ENCODE assay signal across 24 cellular contexts in genomic region chr10:133397938-133398337, GRCh38. TPM values are rescaled to one million over a fixed set of nuclear protein-coding genes. Genes with fewer than 3 reads are reported as not detected.
DNase-seq lines count a peak whose midpoint lies in the region; ATAC-seq and TF ChIP-seq lines count a peak whose summit lies in the region.
"Had no signal": no experiment of that assay in that cellular context is flagged by ENCODE, and none has a peak within 500 bp of the region (broad histone marks: within the 10 kb centered on the region; RNA-seq: fewer than 3 reads in every experiment).

No MANE protein-coding gene starts in this region.

- no peaks in the 10 kb centered on the region for H3K9me3 Mint-ChIP-seq in CD4-positive, alpha-beta T cell
- no peaks in the 10 kb centered on the region for H3K9me3 Mint-ChIP-seq in endothelial cell (ENCODE audit: unreplicated experiment)
- H3K9me3 Mint-ChIP-seq: activated CD4-positive, alpha-beta memory T cell treated with anti-CD3 and anti-CD28 coated beads for 36 hours; activated T-helper 1 cell treated with anti-CD3 and anti-CD28 coated beads, Interleukin-12 subunit alpha, Interleukin-12 subunit beta, Interleukin-2, Interleukin-4 antibody, amounts not matched to agents 30 ng/mL and 10 ng/mL and 1 ng/mL, durations not matched to agents 14 hours and 24 hours and 36 hours; CD8-positive, alpha-beta memory T cell; naive B cell; T-cell had no signal

- TF ChIP-seq RAD21 in IMR-90 (IDR thresholded peaks at IDR 0.05; ENCODE audit: low read length) = no peak

- peaks cover 9% of the 10 kb centered on the region; the same call in 1 of the 2 replicates for H3K9me1 ChIP-seq in IMR-90 (ENCODE audit: insufficient read depth, low read length)

- H3K4me3 ChIP-seq in IMR-90 (ENCODE audit: insufficient read depth, low read depth, low read length) = no peak overlapping the region
- H3K4me3 ChIP-seq: breast epithelium, sigmoid colon, tibial artery had no signal

- H3K4me1 ChIP-seq in IMR-90 (ENCODE audit: control insufficient read depth, insufficient read depth, low read length) = peaks cover 4% of the 10 kb centered on the region; the same call in 1 of the 2 replicates

- no peak overlapping the region for H3K4ac ChIP-seq in IMR-90 (ENCODE audit: low read depth, low read length)

- H3K27me3 Mint-ChIP-seq in CD4-positive, alpha-beta T cell = no peaks in the 10 kb centered on the region
- H3K27me3 Mint-ChIP-seq in endothelial cell (ENCODE audit: unreplicated experiment) = peaks cover 12% of the 10 kb centered on the region
- H3K27me3 Mint-ChIP-seq: activated CD4-positive, alpha-beta memory T cell treated with anti-CD3 and anti-CD28 coated beads for 36 hours; CD8-positive, alpha-beta memory T cell; naive B cell; T-cell had no signal

- intact Hi-C loops in CD4-positive, alpha-beta T cell (cut with DNase I, micrococcal nuclease) = no loop called here
- intact Hi-C loops in IMR-90 (cut with micrococcal nuclease) = no loop called here

- H2AFZ ChIP-seq in IMR-90 (replicated peaks; ENCODE audit: low read length, poor library complexity) = no peak overlapping the region

- CTCF ChIA-PET in CD4-positive, alpha-beta T cell (lab: Charles Lee) = no interaction called here
- CTCF ChIA-PET in IMR-90 (lab: Yijun Ruan, JAX) = no interaction called here

- H2AK5ac ChIP-seq in IMR-90 (ENCODE audit: low read depth, low read length) = no peak overlapping the region

- H3K23ac ChIP-seq in IMR-90 (ENCODE audit: low read depth, low read length) = no peak overlapping the region

- peaks cover 38 to 55% of the 10 kb centered on the region in 2 experiments for H3K79me1 ChIP-seq in IMR-90 (ENCODE audit: low read depth in 1 of 2, low read length in 2 of 2)

- no peak overlapping the region for H2AK9ac ChIP-seq in IMR-90 (replicated peaks; ENCODE audit: low read depth, low read length, poor library complexity)

- peaks cover 70% of the 10 kb centered on the region for H3K36me3 Mint-ChIP-seq in CD4-positive, alpha-beta T cell (ENCODE audit: low read depth)
- peaks cover 40% of the 10 kb centered on the region for H3K36me3 Mint-ChIP-seq in endothelial cell (ENCODE audit: low read depth, unreplicated experiment)

- H3K27ac ChIP-seq in CD4-positive, alpha-beta T cell (ENCODE audit: low read depth, low read length) = no peak overlapping the region
- no peak overlapping the region for H3K27ac ChIP-seq in IMR-90 (ENCODE audit: insufficient read depth, low read length)
- H3K27ac ChIP-seq: breast epithelium, sigmoid colon, tibial artery had no signal

- H3K14ac ChIP-seq in IMR-90 (replicated peaks; ENCODE audit: low read depth, low read length) = no peak overlapping the region

- no peak overlapping the region for H4K5ac ChIP-seq in IMR-90 (ENCODE audit: low read depth, low read length)

- no peak for TF ChIP-seq POLR2A in IMR-90 (IDR thresholded peaks at IDR 0.05; ENCODE audit: low read depth, low read length)

- H4K91ac ChIP-seq in IMR-90 (ENCODE audit: insufficient read depth, low read depth, low read length) = no peak overlapping the region

- in situ Hi-C loops in IMR-90 (cut with MboI; ENCODE audit: low sequenced_read_pairs) = no loop called here

- H2BK5ac ChIP-seq in IMR-90 (ENCODE audit: low read depth, low read length, poor library complexity, severe bottlenecking) = no peak overlapping the region

- TF ChIP-seq CTCF in CD4-positive, alpha-beta T cell (IDR thresholded peaks at IDR 0.05) = no peak
- no peak for TF ChIP-seq CTCF in IMR-90 (conservative IDR thresholded peaks at IDR 0.05; ENCODE audit: low read depth, low read length)
- TF ChIP-seq CTCF in endothelial cell (IDR thresholded peaks at IDR 0.05; ENCODE audit: unreplicated experiment) = no peak

- no peak overlapping the region for H2BK20ac ChIP-seq in IMR-90 (ENCODE audit: low read depth, low read length)

- peak overlapping the region; percentile 24 for H3K27ac Mint-ChIP-seq in CD4-positive, alpha-beta T cell
- no peak overlapping the region for H3K27ac Mint-ChIP-seq in endothelial cell (ENCODE audit: unreplicated experiment)
- H3K27ac Mint-ChIP-seq: activated CD4-positive, alpha-beta memory T cell treated with anti-CD3 and anti-CD28 coated beads for 36 hours; activated T-helper 1 cell treated with anti-CD3 and anti-CD28 coated beads, Interleukin-12 subunit alpha, Interleukin-12 subunit beta, Interleukin-2, Interleukin-4 antibody, amounts not matched to agents 30 ng/mL and 10 ng/mL and 1 ng/mL, durations not matched to agents 14 hours and 24 hours and 36 hours; T-cell had no signal

- H4K20me1 ChIP-seq in IMR-90 (ENCODE audit: insufficient read depth, low read length) = no peaks in the 10 kb centered on the region

- dilution Hi-C loops in IMR-90 (cut with HindIII; ENCODE audit: low sequenced_read_pairs, unreplicated experiment) = no loop called here

- DNase-seq in CD4-positive, alpha-beta T cell = no peak
- DNase-seq in IMR-90 (peak; percentile 39), endothelial cell (ENCODE audit: low spot score) (no peak), OCI-M1 (lab: John Stamatoyannopoulos, UW) (no peak), D341Med (ENCODE audit: low spot score) (no peak), NCI-H510A (lab: John Stamatoyannopoulos, UW) (no peak)
- DNase-seq: activated CD4-positive, alpha-beta memory T cell treated with anti-CD3 and anti-CD28 coated beads for 36 hours; CD8-positive, alpha-beta memory T cell; DMS79; erythroblast; kidney glomerular epithelial cell; naive B cell; NCI-H1105; NCI-H526 treated with DMSO at 0.1 percent for 48 hours; SHP77 treated with DMSO at 0.1 percent for 48 hours; sigmoid colon; stimulated activated naive CD4-positive, alpha-beta T cell; T-cell; tibial artery had no signal

- POLR2A ChIA-PET in CD4-positive, alpha-beta T cell (lab: Charles Lee) = no interaction called here
- POLR2A ChIA-PET in IMR-90 (lab: Charles Lee; ENCODE audit: unreplicated experiment) = no interaction called here

- no peak overlapping the region for H4K8ac ChIP-seq in IMR-90 (ENCODE audit: low read depth in 2 of 2, low read length in 2 of 2)

- H3K18ac ChIP-seq in IMR-90 (ENCODE audit: low read depth, low read length) = no peak overlapping the region

- peak overlapping the region; percentile 25 for H3K4me3 Mint-ChIP-seq in CD4-positive, alpha-beta T cell
- peak overlapping the region; percentile 51 for H3K4me3 Mint-ChIP-seq in endothelial cell (ENCODE audit: unreplicated experiment)
- H3K4me3 Mint-ChIP-seq: activated CD4-positive, alpha-beta memory T cell treated with anti-CD3 and anti-CD28 coated beads for 36 hours; activated T-helper 1 cell treated with anti-CD3 and anti-CD28 coated beads, Interleukin-12 subunit alpha, Interleukin-12 subunit beta, Interleukin-2, Interleukin-4 antibody, amounts not matched to agents 30 ng/mL and 10 ng/mL and 1 ng/mL, durations not matched to agents 14 hours and 24 hours and 36 hours had no signal

- no peak overlapping the region for H3K9ac ChIP-seq in IMR-90 (ENCODE audit: low read depth, low read length)

- H3K36me3 ChIP-seq in IMR-90 (ENCODE audit: control insufficient read depth, insufficient read depth, low read length) = peaks cover 47% of the 10 kb centered on the region
- H3K36me3 ChIP-seq: breast epithelium had no signal

- no peak overlapping the region for H2BK15ac ChIP-seq in IMR-90 (ENCODE audit: low read depth, low read length)

- H3K4me1 Mint-ChIP-seq in CD4-positive, alpha-beta T cell (ENCODE audit: low read depth) = peaks cover 20% of the 10 kb centered on the region
- peaks cover 15% of the 10 kb centered on the region for H3K4me1 Mint-ChIP-seq in endothelial cell (ENCODE audit: unreplicated experiment)

- no peak overlapping the region for H2BK120ac ChIP-seq in IMR-90 (ENCODE audit: low read depth, low read length)

- no peaks in the 10 kb centered on the region for H3K9me3 ChIP-seq in CD4-positive, alpha-beta T cell (ENCODE audit: control insufficient read depth, low read length)
- H3K9me3 ChIP-seq in IMR-90 (ENCODE audit: control insufficient read depth, insufficient read depth, low read length) = no peaks in the 10 kb centered on the region
- H3K9me3 ChIP-seq: breast epithelium, sigmoid colon, tibial artery had no signal

- WGBS in IMR-90 (ENCODE audit: extremely low coverage in 2 of 2, insufficient read length in 1 of 2), 2 experiments = 100% methylated on average over 4 of the region's 7 CpGs; no CpG with 5 or more reads in 1 of the 2 experiments

- no peaks in the 10 kb centered on the region for H3K27me3 ChIP-seq in CD4-positive, alpha-beta T cell (ENCODE audit: control insufficient read depth, insufficient read depth, low read length)
- H3K27me3 ChIP-seq in IMR-90 (ENCODE audit: control insufficient read depth, insufficient read depth, low read length) = no peaks in the 10 kb centered on the region
- H3K27me3 ChIP-seq: breast epithelium, sigmoid colon, tibial artery had no signal

- no TSS peak for BruUV-seq in IMR-90 (replicated peaks; lab: Mats Ljungman, UMichigan)

- no peak for ATAC-seq in CD4-positive, alpha-beta T cell (ENCODE audit: poor library complexity)
- ATAC-seq in IMR-90 (ENCODE audit: low read depth) = no peak
- ATAC-seq: T-cell had no signal

- H3K4me2 ChIP-seq in IMR-90 (ENCODE audit: low read depth, low read length) = no peak overlapping the region

- no peak overlapping the region for H3K56ac ChIP-seq in IMR-90 (ENCODE audit: extremely low read depth, insufficient read depth, low read length)

RNA-seq across cellular contexts. Expression of gene MTG1, which starts 4.0 kb away (rescaled TPM):
- 10 to 100 TPM; 28.5 to 34.9 TPM for total RNA-seq in CD4-positive, alpha-beta T cell
- total RNA-seq in IMR-90 (2012; rRNA removed) (38.0 and 38.5 TPM in 2 replicates), endothelial cell (ENCODE audit: unreplicated experiment) (97.3 TPM)
- polyA plus RNA-seq in IMR-90 (2012; rRNA removed) = 64.8 and 70.0 TPM in 2 replicates
- polyA plus RNA-seq in IMR-90 (2012; cell fraction: cytosol; rRNA removed) = 57.8 and 77.2 TPM in 2 replicates
- polyA plus RNA-seq in IMR-90 (2012; cell fraction: nucleus; rRNA removed; ENCODE audit: low replicate concordance) = 158 and 202 TPM in 2 replicates

RNA-seq across cellular contexts. Expression of gene PAOX, which starts 18.9 kb away (rescaled TPM):
- total RNA-seq in CD4-positive, alpha-beta T cell = 1 to 10 TPM; 1.9 to 2.6 TPM
- 3.6 and 3.8 TPM in 2 replicates for total RNA-seq in IMR-90 (2012; rRNA removed)
- 4.3 and 4.5 TPM in 2 replicates for polyA plus RNA-seq in IMR-90 (2012; rRNA removed)
- 3.9 and 4.4 TPM in 2 replicates for polyA plus RNA-seq in IMR-90 (2012; cell fraction: cytosol; rRNA removed)
- polyA plus RNA-seq in IMR-90 (2012; cell fraction: nucleus; rRNA removed; ENCODE audit: low replicate concordance) = 6.7 and 12.6 TPM in 2 replicates
- 6.6 TPM for total RNA-seq in endothelial cell (ENCODE audit: unreplicated experiment)
- total RNA-seq: H4 had no signal

RNA-seq across cellular contexts. Expression of gene ECHS1, which starts 24.8 kb away (rescaled TPM):
- total RNA-seq in CD4-positive, alpha-beta T cell = 1 to 10 TPM; 7.6 to 8.3 TPM
- total RNA-seq in IMR-90 (2012; rRNA removed) (60.8 and 71.1 TPM in 2 replicates), endothelial cell (ENCODE audit: unreplicated experiment) (69.6 TPM)
- 83.3 and 84.2 TPM in 2 replicates for polyA plus RNA-seq in IMR-90 (2012; rRNA removed)
- polyA plus RNA-seq in IMR-90 (2012; cell fraction: cytosol; rRNA removed) = 93.0 and 94.1 TPM in 2 replicates
- polyA plus RNA-seq in IMR-90 (2012; cell fraction: nucleus; rRNA removed; ENCODE audit: low replicate concordance) = 41.5 and 43.2 TPM in 2 replicates

RNA-seq across cellular contexts. Expression of gene SPRN, which starts 26.5 kb away (rescaled TPM):
- total RNA-seq in CD4-positive, alpha-beta T cell = not detected
- total RNA-seq in IMR-90 (2012; rRNA removed) (0.28 and 0.36 TPM in 2 replicates), endothelial cell (ENCODE audit: unreplicated experiment) (0.28 TPM)
- polyA plus RNA-seq in IMR-90 (2012; rRNA removed) = 2.3 and 2.4 TPM in 2 replicates
- 1.4 and 2.4 TPM in 2 replicates for polyA plus RNA-seq in IMR-90 (2012; cell fraction: cytosol; rRNA removed)
- polyA plus RNA-seq in IMR-90 (2012; cell fraction: nucleus; rRNA removed; ENCODE audit: low replicate concordance) = 0.46 and 1.0 TPM in 2 replicates
- total RNA-seq: activated CD4-positive, alpha-beta memory T cell treated with anti-CD3 and anti-CD28 coated beads for 36 hours; activated T-helper 1 cell treated with anti-CD3 and anti-CD28 coated beads, Interleukin-12 subunit alpha, Interleukin-12 subunit beta, Interleukin-2, Interleukin-4 antibody, amounts not matched to agents 30 ng/mL and 10 ng/mL and 1 ng/mL, durations not matched to agents 14 hours and 24 hours and 36 hours; CD8-positive, alpha-beta memory T cell; dermis microvascular lymphatic vessel endothelial cell; H4; HT-29 had no signal

RNA-seq across cellular contexts. Expression of gene FUOM, which starts 40.1 kb away (rescaled TPM):
- 10 to 100 TPM; 10.3 to 11.7 TPM for total RNA-seq in CD4-positive, alpha-beta T cell
- total RNA-seq in IMR-90 (2012; rRNA removed) (26.3 and 28.1 TPM in 2 replicates), endothelial cell (ENCODE audit: unreplicated experiment) (8.9 TPM)
- polyA plus RNA-seq in IMR-90 (2012; rRNA removed) = 52.8 and 71.2 TPM in 2 replicates
- 53.8 and 71.8 TPM in 2 replicates for polyA plus RNA-seq in IMR-90 (2012; cell fraction: cytosol; rRNA removed)
- 25.8 and 31.8 TPM in 2 replicates for polyA plus RNA-seq in IMR-90 (2012; cell fraction: nucleus; rRNA removed; ENCODE audit: low replicate concordance)
